Comparison of ENCODE assay signal across 19 cellular contexts in the genomic region with DNA sequence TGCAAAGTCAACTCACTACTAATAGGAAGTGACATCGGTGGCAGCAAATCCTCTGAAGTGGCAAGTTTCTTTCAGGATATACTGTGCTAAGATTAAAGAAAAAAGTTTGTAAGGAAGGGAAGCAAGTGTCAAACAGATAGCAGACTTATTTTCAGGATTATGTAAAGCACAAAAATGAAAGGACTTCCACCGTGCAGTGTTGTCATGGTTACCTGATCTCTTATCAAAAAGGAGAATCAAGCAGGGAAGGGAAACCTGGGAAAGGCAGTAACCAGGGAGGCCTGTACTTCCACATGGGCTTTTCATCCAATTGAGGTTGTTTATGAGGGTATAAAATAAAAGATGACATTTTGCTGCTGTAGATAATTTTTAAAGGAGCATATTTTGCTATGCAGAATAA.
A peak's percentile ranks its signal among the peaks of the same experiment; 100 is the strongest.
DNase-seq lines count a peak whose midpoint lies in the region; ATAC-seq, FAIRE-seq and TF ChIP-seq lines count a peak whose summit lies in the region.
"Had no signal": no experiment of that assay in that cellular context is flagged by ENCODE, and none has a peak within 500 bp of the region (broad histone marks: within the 10 kb centered on the region; RNA-seq: fewer than 3 reads in every experiment).

No MANE protein-coding gene starts in this region.

- in situ Hi-C loops in HepG2 (cut with HindIII; ENCODE audit: extremely low pct_ligation_motif_present, low pct_unique_long_range_greater_than_20kb) (no loop called here), GM13977 (cut with MboI; ENCODE audit: low pct_unique_long_range_greater_than_20kb, low sequenced_read_pairs, unreplicated experiment) (no loop called here)

- no peak for TF ChIP-seq POLR2A in HepG2 (IDR thresholded peaks at IDR 0.05; ENCODE audit: insufficient read depth in 1 of 2, low read depth in 2 of 2, low read length in 2 of 2)
- no peak for TF ChIP-seq POLR2A in right lobe of liver (IDR thresholded peaks at IDR 0.05)

- peak overlapping the region; percentile 13 for H3K4me3 Mint-ChIP-seq in T-helper 17 cell

- TF ChIP-seq CTCF in HepG2 (CRISPR knock-in tag; IDR thresholded peaks at IDR 0.05) (no peak), right lobe of liver (IDR thresholded peaks at IDR 0.05) (no peak), GM13977 (IDR thresholded peaks at IDR 0.05; ENCODE audit: extremely low read depth, insufficient read depth, missing control alignments) (no peak)

- H4K20me1 ChIP-seq in HepG2 (ENCODE audit: insufficient read depth, low read length): no peaks in the 10 kb centered on the region

- H3K27me3 ChIP-seq in HepG2 (ENCODE audit: control insufficient read depth in 1 of 2, insufficient read depth in 2 of 2, low read length in 2 of 2) (no peaks in the 10 kb centered on the region; a peak in 1 of 5 replicates), right lobe of liver (no peaks in the 10 kb centered on the region)
- H3K27me3 ChIP-seq: upper lobe of right lung had no signal

- WGBS in HepG2 (ENCODE audit: low lambda C conversion rate): 47% methylated on average over 2 of the region's 2 CpGs
- 30% methylated on average over 2 of the region's 2 CpGs for WGBS in right lobe of liver (ENCODE audit: insufficient coverage, low coverage, low lambda C conversion rate, missing lambda C conversion rate)

- H2AFZ ChIP-seq in HepG2 (ENCODE audit: low read length): no peak overlapping the region

- H3K4me2 ChIP-seq in HepG2 (ENCODE audit: low read depth, low read length): no peak overlapping the region

- H3K4me3 ChIP-seq in HepG2 (replicated peaks in 1 of 3; ENCODE audit: insufficient read depth in 1 of 3, low read depth in 2 of 3, low read length in 3 of 3): no peak overlapping the region
- no peak overlapping the region for H3K4me3 ChIP-seq in right lobe of liver
- H3K4me3 ChIP-seq: skin epidermis, upper lobe of right lung had no signal

- POLR2A ChIA-PET in HepG2 (lab: Yijun Ruan, JAX): no interaction called here

- no peaks in the 10 kb centered on the region for H3K36me3 ChIP-seq in HepG2 (replicated peaks in 1 of 2; ENCODE audit: control insufficient read depth in 1 of 2, insufficient read depth in 2 of 2, low read length in 2 of 2)
- H3K36me3 ChIP-seq in right lobe of liver: no peaks in the 10 kb centered on the region
- H3K36me3 ChIP-seq: upper lobe of right lung had no signal

- CTCF ChIA-PET in HepG2 (lab: Yijun Ruan, JAX; ENCODE audit: low intra/inter-chr PET ratio, low total read pairs): no interaction called here

- FAIRE-seq in HepG2 (lab: Jason Lieb, UNC): no peak

- DNase-seq in HepG2 (ENCODE audit: low spot score) (no peak), right lobe of liver (no peak), T-helper 17 cell (no peak), left colon (no peak), HuH-7 (ENCODE audit: low spot score) (no peak), GM13977 (ENCODE audit: low spot score) (no peak), C1 segment of cervical spinal cord (lab: John Stamatoyannopoulos, UW) (no peak)
- DNase-seq: ACHN; activated CD4-positive, CD25-positive, alpha-beta regulatory T cell treated with anti-CD3 and anti-CD28 coated beads, Interleukin-2, amount 50 U/mL, for 72 hours; amniotic stem cell; Calu3; islet precursor cell; mesenchymal stem cell; NCI-H1048; stimulated activated naive CD4-positive, alpha-beta T cell treated with Interleukin-2 at 50 U/mL for 16 hours; upper lobe of right lung had no signal

- H3K4me1 ChIP-seq in HepG2 (ENCODE audit: insufficient read depth, low read length) (no peaks in the 10 kb centered on the region), right lobe of liver (no peaks in the 10 kb centered on the region)
- H3K4me1 ChIP-seq: upper lobe of right lung had no signal

- no peak for TF ChIP-seq EP300 in HepG2 (IDR thresholded peaks at IDR 0.05; ENCODE audit: low read depth in 2 of 2, low read length in 2 of 2)
- TF ChIP-seq EP300 in HepG2 (CRISPR knock-in tag; IDR thresholded peaks at IDR 0.05; ENCODE audit: borderline replicate concordance): no peak

- H3K9me3 ChIP-seq in HepG2 (ENCODE audit: low read length): no peaks in the 10 kb centered on the region
- H3K9me3 ChIP-seq in right lobe of liver: no peaks in the 10 kb centered on the region
- no peaks in the 10 kb centered on the region for H3K9me3 ChIP-seq in T-helper 17 cell (ENCODE audit: control insufficient read depth, low read length, poor library complexity, severe bottlenecking)
- H3K9me3 ChIP-seq: upper lobe of right lung had no signal

- H3K79me2 ChIP-seq in HepG2 (ENCODE audit: insufficient read depth, low read length): no peaks in the 10 kb centered on the region

- no peak for TF ChIP-seq RAD21 in HepG2 (CRISPR knock-in tag; IDR thresholded peaks at IDR 0.05)

- H3K27ac ChIP-seq in HepG2 (ENCODE audit: extremely low read length, insufficient read depth, low read length): no peak overlapping the region
- no peak overlapping the region for H3K27ac ChIP-seq in right lobe of liver
- H3K27ac ChIP-seq: epithelial cell of prostate had no signal

- intact Hi-C loops in HepG2 (cut with micrococcal nuclease; ENCODE audit: unreplicated experiment) (no loop called here), right lobe of liver (cut with DNase I) (no loop called here), left colon (cut with DNase I, micrococcal nuclease) (no loop called here)

- BruUV-seq in HepG2 (replicated peaks; lab: Mats Ljungman, UMichigan): no TSS peak

- no peaks in the 10 kb centered on the region for H3K36me3 Mint-ChIP-seq in T-helper 17 cell (ENCODE audit: low read depth)

- no peak overlapping the region for H3K9ac ChIP-seq in HepG2 (ENCODE audit: insufficient read depth, low read depth, low read length)

- ATAC-seq in HepG2 (no peak), right lobe of liver (no peak), T-helper 17 cell (no peak), left colon (peak; percentile 15), HG03442 (IDR thresholded peaks at IDR 0.05; ENCODE audit: unreplicated experiment) (no peak)
- ATAC-seq: upper lobe of right lung had no signal

- no peaks in the 10 kb centered on the region for H3K27me3 Mint-ChIP-seq in T-helper 17 cell

- peaks cover 19% of the 10 kb centered on the region for H3K4me1 Mint-ChIP-seq in T-helper 17 cell

- peak overlapping the region; percentile 83 for H3K27ac Mint-ChIP-seq in T-helper 17 cell

TF ChIP-seq in HepG2, 621 proteins besides CTCF, POLR2A, EP300 and RAD21:
- no peak for TF ChIP-seq ATF7-NPFF (CRISPR knock-in tag; IDR thresholded peaks at IDR 0.05; ENCODE audit: low read depth)
- TF ChIP-seq RFX1 (IDR thresholded peaks at IDR 0.05): peak; percentile 40; the same call in 1 of the 2 replicates
